ENCODE assay signal across 14 cellular contexts in genomic region chr13:47455581-47455980, GRCh38.
DNase-seq lines count a peak whose midpoint lies in the region; ATAC-seq and TF ChIP-seq lines count a peak whose summit lies in the region.
"Had no signal": no experiment of that assay in that cellular context is flagged by ENCODE, and none has a peak within 500 bp of the region (broad histone marks: within the 10 kb centered on the region; RNA-seq: fewer than 3 reads in every experiment).

No MANE protein-coding gene starts in this region.

- H3K79me2 ChIP-seq in GM23248 (ENCODE audit: insufficient read depth) (no peaks in the 10 kb centered on the region), OCI-LY3 (ENCODE audit: low read length) (no peaks in the 10 kb centered on the region)
- H3K79me2 ChIP-seq: parathyroid adenoma had no signal

- in situ Hi-C loops in GM23248 (cut with MboI) = no loop called here

- no peak overlapping the region for H3K4me3 Mint-ChIP-seq in stimulated activated memory B cell treated with anti-CD40 and anti-IgM and Interleukin-4, amounts not matched to agents 10 μg/mL and 1 μg/mL and 100 μg/mL, for 72 hours
- H3K4me3 Mint-ChIP-seq: activated naive CD8-positive, alpha-beta T cell; stimulated activated naive CD8-positive, alpha-beta T cell treated with anti-CD3 and anti-CD28 coated beads, Interleukin-15, amount 100 ng/mL, for 72 hours; T-helper 17 cell had no signal

- TF ChIP-seq CTCF in OCI-LY3 (IDR thresholded peaks at IDR 0.05; ENCODE audit: low read depth, low read length) (peak; percentile 48), epithelial cell of proximal tubule (conservative IDR thresholded peaks at IDR 0.05; ENCODE audit: low read depth, low read length) (peak; percentile 39)

- H3K9me3 ChIP-seq in GM23248 (ENCODE audit: low read depth) (no peaks in the 10 kb centered on the region), OCI-LY3 (ENCODE audit: insufficient read depth, low read length) (no peaks in the 10 kb centered on the region)
- H3K9me3 ChIP-seq: heart right ventricle had no signal

- no peak overlapping the region for H3K27ac Mint-ChIP-seq in stimulated activated memory B cell treated with anti-CD40 and anti-IgM and Interleukin-4, amounts not matched to agents 10 μg/mL and 1 μg/mL and 100 μg/mL, for 72 hours
- H3K27ac Mint-ChIP-seq: activated naive CD8-positive, alpha-beta T cell; stimulated activated naive CD8-positive, alpha-beta T cell treated with anti-CD3 and anti-CD28 coated beads, Interleukin-15, amount 100 ng/mL, for 72 hours; T-helper 17 cell had no signal

- H4K20me1 ChIP-seq in GM23248 (ENCODE audit: insufficient read depth) (no peaks in the 10 kb centered on the region), OCI-LY3 (ENCODE audit: insufficient read depth, low read length) (no peaks in the 10 kb centered on the region)

- no peaks in the 10 kb centered on the region for H3K4me1 Mint-ChIP-seq in stimulated activated memory B cell treated with anti-CD40 and anti-IgM and Interleukin-4, amounts not matched to agents 10 μg/mL and 1 μg/mL and 100 μg/mL, for 72 hours
- H3K4me1 Mint-ChIP-seq: stimulated activated naive CD8-positive, alpha-beta T cell treated with anti-CD3 and anti-CD28 coated beads, Interleukin-15, amount 100 ng/mL, for 72 hours; T-helper 17 cell had no signal

- H3K9ac ChIP-seq in GM23248 (no peak overlapping the region), OCI-LY3 (ENCODE audit: low read length) (no peak overlapping the region)
- H3K9ac ChIP-seq: parathyroid adenoma had no signal

- H3K4me3 ChIP-seq in GM23248 (no peak overlapping the region), OCI-LY3 (ENCODE audit: low read length) (no peak overlapping the region), epithelial cell of proximal tubule (ENCODE audit: low read depth, low read length) (no peak overlapping the region)
- H3K4me3 ChIP-seq: heart right ventricle, lung had no signal

- H3K4me1 ChIP-seq in GM23248 (ENCODE audit: insufficient read depth) (peaks cover 21% of the 10 kb centered on the region), OCI-LY3 (ENCODE audit: low read length) (no peaks in the 10 kb centered on the region)
- H3K4me1 ChIP-seq: heart right ventricle, parathyroid adenoma had no signal

- H3K9me3 Mint-ChIP-seq in stimulated activated memory B cell treated with anti-CD40 and anti-IgM and Interleukin-4, amounts not matched to agents 10 μg/mL and 1 μg/mL and 100 μg/mL, for 72 hours = no peaks in the 10 kb centered on the region
- H3K9me3 Mint-ChIP-seq: stimulated activated naive CD8-positive, alpha-beta T cell treated with anti-CD3 and anti-CD28 coated beads, Interleukin-15, amount 100 ng/mL, for 72 hours had no signal

- no peak overlapping the region for H3K4me2 ChIP-seq in GM23248 (ENCODE audit: unreplicated experiment)
- no peak overlapping the region for H3K4me2 ChIP-seq in OCI-LY3 (ENCODE audit: low read length)

- H3K27me3 Mint-ChIP-seq in stimulated activated memory B cell treated with anti-CD40 and anti-IgM and Interleukin-4, amounts not matched to agents 10 μg/mL and 1 μg/mL and 100 μg/mL, for 72 hours = no peaks in the 10 kb centered on the region
- H3K27me3 Mint-ChIP-seq: stimulated activated naive CD8-positive, alpha-beta T cell treated with anti-CD3 and anti-CD28 coated beads, Interleukin-15, amount 100 ng/mL, for 72 hours; T-helper 17 cell had no signal

- H3K9me2 ChIP-seq in GM23248 (ENCODE audit: insufficient read depth) = no peaks in the 10 kb centered on the region

- ATAC-seq in stimulated activated memory B cell treated with anti-CD40 and anti-IgM and Interleukin-4, amounts not matched to agents 10 μg/mL and 1 μg/mL and 100 μg/mL, for 72 hours = peak; percentile 45
- no peak for ATAC-seq in HG03095 (IDR thresholded peaks at IDR 0.05; ENCODE audit: unreplicated experiment)
- ATAC-seq in GM18511 (IDR thresholded peaks at IDR 0.05; ENCODE audit: unreplicated experiment) = no peak
- ATAC-seq in GM18907 (IDR thresholded peaks at IDR 0.05; ENCODE audit: unreplicated experiment) = no peak
- ATAC-seq: heart right ventricle; stimulated activated naive CD8-positive, alpha-beta T cell treated with anti-CD3 and anti-CD28 coated beads, Interleukin-15, amount 100 ng/mL, for 72 hours; T-helper 17 cell had no signal

- no peaks in the 10 kb centered on the region for H3K36me3 ChIP-seq in GM23248 (ENCODE audit: low read depth)
- no peaks in the 10 kb centered on the region for H3K36me3 ChIP-seq in OCI-LY3 (replicated peaks; ENCODE audit: low read depth, low read length)
- H3K36me3 ChIP-seq: heart right ventricle had no signal

- H3K27me3 ChIP-seq in GM23248 (replicated peaks; ENCODE audit: insufficient read depth) (no peaks in the 10 kb centered on the region), OCI-LY3 (ENCODE audit: low read depth, low read length) (0 out of 2 replicates have a peak, but pooled peaks cover 5% of the 10 kb centered on the region)
- H3K27me3 ChIP-seq: heart right ventricle had no signal

- peak; percentile 26 for DNase-seq in GM23248
- DNase-seq in epithelial cell of proximal tubule (ENCODE audit: low read depth) = no peak
- DNase-seq: heart right ventricle; stimulated activated CD4-positive, alpha-beta T cell treated with anti-CD3 and anti-CD28 coated beads, Interleukin-4, amount 100 ng/mL, for 1 hour; stimulated activated naive CD8-positive, alpha-beta T cell treated with anti-CD3 and anti-CD28 coated beads, Interleukin-15, amount 100 ng/mL, for 72 hours; T-helper 17 cell had no signal

- H3F3A ChIP-seq in GM23248 (ENCODE audit: insufficient read depth) = 0 out of 2 replicates have a peak, but pooled peaks cover 7% of the 10 kb centered on the region

- no peaks in the 10 kb centered on the region for H3K36me3 Mint-ChIP-seq in stimulated activated memory B cell treated with anti-CD40 and anti-IgM and Interleukin-4, amounts not matched to agents 10 μg/mL and 1 μg/mL and 100 μg/mL, for 72 hours
- H3K36me3 Mint-ChIP-seq: activated naive CD8-positive, alpha-beta T cell had no signal

- H2AFZ ChIP-seq in GM23248 (no peak overlapping the region), OCI-LY3 (ENCODE audit: low read depth, low read length) (no peak overlapping the region)
- H2AFZ ChIP-seq: parathyroid adenoma had no signal

- no peak overlapping the region for H3K27ac ChIP-seq in GM23248
- H3K27ac ChIP-seq in OCI-LY3 (ENCODE audit: low read length) = no peak overlapping the region
- H3K27ac ChIP-seq: heart right ventricle, parathyroid adenoma had no signal
